Comparison of ENCODE assay signal across 27 cellular contexts in genomic region chr20:15863735-15864134, GRCh38.
"Had no signal": no experiment of that assay in that cellular context is flagged by ENCODE, and none has a peak within 500 bp of the region (broad histone marks: within the 10 kb centered on the region; RNA-seq: fewer than 3 reads in every experiment).

No MANE protein-coding gene starts in this region.

- H3K9me3 Mint-ChIP-seq: stimulated activated naive CD8-positive, alpha-beta T cell treated with anti-CD3 and anti-CD28 coated beads, Interleukin-15, Interleukin-2, amounts not matched to agents 100 ng/mL and 50 ng/mL, for 24 hours; type B pancreatic cell had no signal

- H3K4me1 Mint-ChIP-seq: naive thymus-derived CD4-positive, alpha-beta T cell; natural killer cell; stimulated activated effector memory CD8-positive, alpha-beta T cell treated with anti-CD3 and anti-CD28 coated beads, Interleukin-12 subunit alpha, Interleukin-12 subunit beta, amount 100 ng/mL, for 72 hours had no signal

- H3K27ac ChIP-seq: neutrophil, pancreas, prostate gland, right atrium auricular region, right lobe of liver, sigmoid colon, stomach, thoracic aorta, tibial artery, transverse colon, upper lobe of right lung, uterus had no signal

- H3K4me3 Mint-ChIP-seq: naive thymus-derived CD4-positive, alpha-beta T cell; natural killer cell; nephron; stimulated activated effector memory CD8-positive, alpha-beta T cell treated with anti-CD3 and anti-CD28 coated beads, Interleukin-12 subunit alpha, Interleukin-12 subunit beta, amount 100 ng/mL, for 72 hours; stimulated activated naive B cell treated with anti-CD40 and anti-IgM and Interleukin-4, amounts not matched to agents 10 μg/mL and 1 μg/mL and 100 μg/mL, for 72 hours; stimulated activated naive CD8-positive, alpha-beta T cell treated with anti-CD3 and anti-CD28 coated beads, Interleukin-15, Interleukin-2, amounts not matched to agents 100 ng/mL and 50 ng/mL, for 24 hours; type B pancreatic cell had no signal

- H3K27ac Mint-ChIP-seq: naive thymus-derived CD4-positive, alpha-beta T cell; natural killer cell; stimulated activated effector memory CD8-positive, alpha-beta T cell treated with anti-CD3 and anti-CD28 coated beads, Interleukin-12 subunit alpha, Interleukin-12 subunit beta, amount 100 ng/mL, for 72 hours; stimulated activated naive B cell treated with anti-CD40 and anti-IgM and Interleukin-4, amounts not matched to agents 10 μg/mL and 1 μg/mL and 100 μg/mL, for 72 hours; stimulated activated naive CD8-positive, alpha-beta T cell treated with anti-CD3 and anti-CD28 coated beads, Interleukin-15, Interleukin-2, amounts not matched to agents 100 ng/mL and 50 ng/mL, for 24 hours; type B pancreatic cell had no signal

- H3K27me3 ChIP-seq: neutrophil, pancreas, right atrium auricular region, right lobe of liver, sigmoid colon, stomach, tibial artery, transverse colon, upper lobe of right lung, uterus had no signal

- H3K9me3 ChIP-seq: neutrophil, pancreas, prostate gland, right atrium auricular region, right lobe of liver, sigmoid colon, thoracic aorta, tibial artery, transverse colon, upper lobe of right lung, uterus had no signal

- H3K4me3 ChIP-seq: pancreas, prostate gland, right atrium auricular region, right lobe of liver, sigmoid colon, stomach, thoracic aorta, tibial artery, transverse colon, upper lobe of right lung, uterus had no signal

- H3K4me1 ChIP-seq: pancreas, prostate gland, right atrium auricular region, right lobe of liver, tibial artery, transverse colon, upper lobe of right lung, uterus had no signal

- DNase-seq: naive thymus-derived CD4-positive, alpha-beta T cell; natural killer cell; nucleus accumbens; pancreas; retina; right lobe of liver; sigmoid colon; small intestine; stimulated activated CD4-positive, alpha-beta T cell treated with anti-CD3 and anti-CD28 coated beads, Interleukin-15, amount 100 ng/mL, for 24 hours; stimulated activated CD4-positive, alpha-beta T cell treated with anti-CD3 and anti-CD28 coated beads, Interleukin-2, amount 100 ng/mL, for 24 hours; stimulated activated CD4-positive, alpha-beta T cell treated with anti-CD3 and anti-CD28 coated beads, Interleukin-2, amount 100 ng/mL, for 48 hours; stimulated activated CD4-positive, alpha-beta T cell treated with anti-CD3 and anti-CD28 coated beads, Interleukin-4, amount 100 ng/mL, for 24 hours; stimulated activated naive B cell treated with anti-CD40 and anti-IgM and Interleukin-4, amounts not matched to agents 10 μg/mL and 1 μg/mL and 100 μg/mL, for 72 hours; stimulated activated naive CD4-positive, alpha-beta T cell treated with Interleukin-2 at 50 U/mL for 16 hours; stomach; tibial artery; transverse colon; upper lobe of right lung; uterus had no signal

- ATAC-seq: naive thymus-derived CD4-positive, alpha-beta T cell; natural killer cell; pancreas; right lobe of liver; stimulated activated effector memory CD8-positive, alpha-beta T cell treated with anti-CD3 and anti-CD28 coated beads, Interleukin-12 subunit alpha, Interleukin-12 subunit beta, amount 100 ng/mL, for 72 hours; stimulated activated naive B cell treated with anti-CD40 and anti-IgM and Interleukin-4, amounts not matched to agents 10 μg/mL and 1 μg/mL and 100 μg/mL, for 72 hours; upper lobe of right lung had no signal

- H3K27me3 Mint-ChIP-seq: naive thymus-derived CD4-positive, alpha-beta T cell; stimulated activated naive B cell treated with anti-CD40 and anti-IgM and Interleukin-4, amounts not matched to agents 10 μg/mL and 1 μg/mL and 100 μg/mL, for 72 hours; stimulated activated naive CD8-positive, alpha-beta T cell treated with anti-CD3 and anti-CD28 coated beads, Interleukin-15, Interleukin-2, amounts not matched to agents 100 ng/mL and 50 ng/mL, for 24 hours; type B pancreatic cell had no signal

- H3K36me3 ChIP-seq: neutrophil, pancreas, prostate gland, right atrium auricular region, right lobe of liver, sigmoid colon, stomach, thoracic aorta, tibial artery, transverse colon, upper lobe of right lung, uterus had no signal

- H3K36me3 Mint-ChIP-seq: naive thymus-derived CD4-positive, alpha-beta T cell; natural killer cell; stimulated activated effector memory CD8-positive, alpha-beta T cell treated with anti-CD3 and anti-CD28 coated beads, Interleukin-12 subunit alpha, Interleukin-12 subunit beta, amount 100 ng/mL, for 72 hours; type B pancreatic cell had no signal
